Comparison of ENCODE assay signal across 20 cellular contexts in the genomic region with DNA sequence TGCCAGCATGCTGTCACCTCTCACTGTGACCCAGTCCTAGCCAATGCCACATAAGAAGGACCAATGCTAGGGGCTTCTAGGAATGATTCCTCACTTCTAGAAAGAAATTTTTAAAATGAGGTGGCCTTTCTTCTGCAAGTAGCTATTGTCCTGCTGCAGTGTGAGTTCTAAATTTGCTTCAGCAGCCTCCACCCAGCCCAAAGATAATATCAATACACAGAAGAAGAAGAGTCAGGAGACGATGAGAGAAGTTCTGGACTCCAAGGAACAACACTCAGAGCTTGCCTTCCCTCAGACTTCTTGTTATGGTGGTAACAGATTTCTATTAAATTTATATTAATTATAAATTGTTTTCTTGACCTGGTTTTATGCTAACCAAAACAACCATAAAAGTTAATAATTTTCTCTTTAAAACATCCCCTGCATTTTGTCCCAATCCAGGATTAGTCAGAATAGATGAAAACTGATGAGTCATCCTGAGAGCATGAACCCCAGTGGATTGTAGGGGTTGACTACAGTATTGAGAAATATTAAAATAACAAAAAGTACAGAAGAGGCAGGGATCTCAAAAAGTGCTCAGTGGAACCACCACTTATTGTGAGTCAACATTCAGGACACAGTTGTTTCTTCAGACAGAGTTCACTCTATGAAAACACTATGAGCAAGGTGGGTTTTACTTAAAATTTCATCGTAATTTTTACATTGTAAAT. TPM values are rescaled to one million over a fixed set of nuclear protein-coding genes. Genes with fewer than 3 reads are reported as not detected.
DNase-seq lines count a peak whose midpoint lies in the region; ATAC-seq and TF ChIP-seq lines count a peak whose summit lies in the region.
"Had no signal": no experiment of that assay in that cellular context is flagged by ENCODE, and none has a peak within 500 bp of the region (broad histone marks: within the 10 kb centered on the region; RNA-seq: fewer than 3 reads in every experiment).

No MANE protein-coding gene starts in this region.

- TF ChIP-seq CTCF in HFFc6 (IDR thresholded peaks at IDR 0.05): no peak
- no peak for TF ChIP-seq CTCF in astrocyte of the spinal cord (IDR thresholded peaks at IDR 0.05; ENCODE audit: low read depth, low read length)
- TF ChIP-seq CTCF in foreskin keratinocyte (conservative IDR thresholded peaks at IDR 0.05): no peak
- TF ChIP-seq CTCF in A673 (conservative IDR thresholded peaks at IDR 0.05; ENCODE audit: low read depth, low read length): no peak
- TF ChIP-seq CTCF in dorsolateral prefrontal cortex (IDR thresholded peaks at IDR 0.05 in 54 of 56, conservative IDR thresholded peaks at IDR 0.05 in 2 of 56; ENCODE audit: low read depth in 1 of 56, partially characterized antibody in 56 of 56): no peak

- peaks cover 5% of the 10 kb centered on the region; the same call in 1 of the 2 replicates for H3K36me3 Mint-ChIP-seq in HFFc6 (ENCODE audit: low read depth)

- CTCF ChIA-PET in A673 (lab: Charles Lee): no interaction called here

- peaks cover 4% of the 10 kb centered on the region; the same call in 1 of the 2 replicates for H3K27me3 Mint-ChIP-seq in HFFc6 (ENCODE audit: insufficient read depth)
- H3K27me3 Mint-ChIP-seq: activated naive CD8-positive, alpha-beta T cell treated with anti-CD3 and anti-CD28 coated beads, Interleukin-2, amount 50 U/mL, for 24 hours; dendritic cell treated with granulocyte-macrophage colony-stimulating factor and Interleukin-4, amounts not matched to agents 40 ng/mL and 50 ng/mL, for 4 days; progenitor cell of endocrine pancreas had no signal

- POLR2A ChIA-PET in A673 (lab: Charles Lee; ENCODE audit: low non-redundant PET): interaction anchor here (0.5 kb wide), 1 partner anchor 9 kb away, joined by 3 read pairs; no protein-coding TSS in a partner anchor

- H3K4me1 ChIP-seq in foreskin keratinocyte (peaks cover 10% of the 10 kb centered on the region), A673 (ENCODE audit: insufficient read depth, low read length, poor library complexity, severe bottlenecking) (peaks cover 29% of the 10 kb centered on the region), SJCRH30 (no peaks in the 10 kb centered on the region)
- H3K4me1 ChIP-seq: BE2C had no signal

- H3K27me3 ChIP-seq in foreskin keratinocyte (peaks cover 3% of the 10 kb centered on the region), A673 (replicated peaks; ENCODE audit: insufficient read depth, low read depth, low read length, poor library complexity) (no peaks in the 10 kb centered on the region), dorsolateral prefrontal cortex (peaks cover 0 to 3% (median 0%) of the 10 kb centered on the region in 45 donors), SJCRH30 (no peaks in the 10 kb centered on the region)
- H3K27me3 ChIP-seq: BE2C had no signal

- H3K4me1 Mint-ChIP-seq in HFFc6 (ENCODE audit: low read depth): peaks cover 9% of the 10 kb centered on the region
- H3K4me1 Mint-ChIP-seq: activated naive CD8-positive, alpha-beta T cell treated with anti-CD3 and anti-CD28 coated beads, Interleukin-2, amount 50 U/mL, for 24 hours had no signal

- H3K36me3 ChIP-seq in A673 (ENCODE audit: insufficient read depth, low read length, poor library complexity, severe bottlenecking) (peaks cover 4% of the 10 kb centered on the region), SJCRH30 (no peaks in the 10 kb centered on the region)
- H3K36me3 ChIP-seq: BE2C had no signal

- in situ Hi-C loops in ACHN (cut with HindIII; ENCODE audit: low pct_ligation_motif_present, low pct_unique_long_range_greater_than_20kb, low sequenced_read_pairs): no loop called here
- in situ Hi-C loops in astrocyte of the spinal cord (cut with HindIII; ENCODE audit: low sequenced_read_pairs): no loop called here

- peaks cover 9% of the 10 kb centered on the region for H3K9me3 Mint-ChIP-seq in HFFc6

- intact Hi-C loops in A673 (cut with micrococcal nuclease; ENCODE audit: unreplicated experiment): no loop called here
- intact Hi-C loops in dorsolateral prefrontal cortex (cut with DNase I): no loop called here

- H3K27ac Mint-ChIP-seq in HFFc6: no peak overlapping the region
- H3K27ac Mint-ChIP-seq: activated naive CD8-positive, alpha-beta T cell treated with anti-CD3 and anti-CD28 coated beads, Interleukin-2, amount 50 U/mL, for 24 hours; dendritic cell treated with granulocyte-macrophage colony-stimulating factor and Interleukin-4, amounts not matched to agents 40 ng/mL and 50 ng/mL, for 4 days had no signal

- H3K4me3 ChIP-seq in astrocyte of the spinal cord (ENCODE audit: low read depth, low read length): no peak overlapping the region
- H3K4me3 ChIP-seq in A673 (ENCODE audit: low read depth, low read length, poor library complexity, severe bottlenecking): no peak overlapping the region
- H3K4me3 ChIP-seq in dorsolateral prefrontal cortex: no peak overlapping the region
- no peak overlapping the region for H3K4me3 ChIP-seq in SJCRH30

- H3K4me3 Mint-ChIP-seq in HFFc6: no peak overlapping the region
- H3K4me3 Mint-ChIP-seq: activated naive CD8-positive, alpha-beta T cell treated with anti-CD3 and anti-CD28 coated beads, Interleukin-2, amount 50 U/mL, for 24 hours; dendritic cell treated with granulocyte-macrophage colony-stimulating factor and Interleukin-4, amounts not matched to agents 40 ng/mL and 50 ng/mL, for 4 days had no signal

- ATAC-seq in foreskin keratinocyte: peak; percentile 85
- ATAC-seq: activated CD4-positive, CD25-positive, alpha-beta regulatory T cell treated with anti-CD3 and anti-CD28 coated beads, Interleukin-2, amount 50 U/mL, for 24 hours; activated naive CD8-positive, alpha-beta T cell treated with anti-CD3 and anti-CD28 coated beads, Interleukin-2, amount 50 U/mL, for 24 hours had no signal

- H3K9me3 ChIP-seq in A673 (ENCODE audit: low read depth, low read length, poor library complexity, severe bottlenecking) (peaks cover 39% of the 10 kb centered on the region), SJCRH30 (replicated peaks) (no peaks in the 10 kb centered on the region)
- H3K9me3 ChIP-seq: BE2C had no signal

- no TSS peak for BruUV-seq in A673 (replicated peaks; lab: Mats Ljungman, UMichigan)

- H3K27ac ChIP-seq in foreskin keratinocyte: no peak overlapping the region
- H3K27ac ChIP-seq in A673 (ENCODE audit: low read depth, low read length, poor library complexity, severe bottlenecking): no peak overlapping the region
- no peak overlapping the region for H3K27ac ChIP-seq in dorsolateral prefrontal cortex
- H3K27ac ChIP-seq in SJCRH30: no peak overlapping the region
- H3K27ac ChIP-seq: HL-60 had no signal

- DNase-seq in ACHN (peak; percentile 49), HFFc6 (peak; percentile 70), astrocyte of the spinal cord (ENCODE audit: low read depth, low spot score) (peak; percentile 36), foreskin keratinocyte (peak in 1 of 2 donors; percentile 45), A673 (ENCODE audit: low spot score) (no peak), dorsolateral prefrontal cortex (no peak), SJCRH30 (no peak), GM19238 (ENCODE audit: insufficient read length, low spot score) (no peak)
- DNase-seq: activated naive CD8-positive, alpha-beta T cell treated with anti-CD3 and anti-CD28 coated beads, Interleukin-2, amount 50 U/mL, for 24 hours; activated T-cell treated with anti-CD3 and anti-CD28 coated beads, Interleukin-2, amount 50 U/mL, for 1 hour; BE2C; DND-41; kidney; NCI-H1092; stimulated activated CD4-positive, alpha-beta T cell treated with anti-CD3 and anti-CD28 coated beads, Interleukin-2, amount 100 ng/mL, for 24 hours; T-helper 1 cell had no signal

RNA-seq across cellular contexts. Expression of a gene that starts 29.6 kb away (rescaled TPM):
- total RNA-seq in HFFc6 (2021; fragmentation: NEBNext Ultra II Directional; extraction: Animal tissue kit (Norgen Biotek cat#: 25700)): 1 to 10 TPM in 3 of 6 experiments, under 1 TPM in 3; 0.52 to 1.5 (median 1.1) TPM
- total RNA-seq in foreskin keratinocyte (6.8 and 8.6 TPM in 2 replicates), A673 (2021) (16.2 and 23.5 TPM in 2 replicates), dorsolateral prefrontal cortex (10 to 100 TPM in 76 of 120 experiments, 1 to 10 TPM in 44; 3.1 to 44.6 (median 12.0) TPM)
- polyA plus RNA-seq in foreskin keratinocyte: 9.0 and 10.0 TPM in 2 replicates
- total RNA-seq in SJCRH30 (2014; rRNA removed; shearing (Covaris generic)): 3.0 and 3.1 TPM in 2 replicates

Comparison
In these comparisons a context has a peak if more than half of its experiments do, and no peak if none do; other contexts are left out.
1. DNase-seq: peak in ACHN (single experiment), HFFc6 (single experiment) and astrocyte of the spinal cord (single experiment); none in A673 (single experiment), dorsolateral prefrontal cortex (0 of 10), SJCRH30 (0 of 2) and GM19238 (single experiment).